ENCODE assay signal across 1 cellular context in the genomic region with DNA sequence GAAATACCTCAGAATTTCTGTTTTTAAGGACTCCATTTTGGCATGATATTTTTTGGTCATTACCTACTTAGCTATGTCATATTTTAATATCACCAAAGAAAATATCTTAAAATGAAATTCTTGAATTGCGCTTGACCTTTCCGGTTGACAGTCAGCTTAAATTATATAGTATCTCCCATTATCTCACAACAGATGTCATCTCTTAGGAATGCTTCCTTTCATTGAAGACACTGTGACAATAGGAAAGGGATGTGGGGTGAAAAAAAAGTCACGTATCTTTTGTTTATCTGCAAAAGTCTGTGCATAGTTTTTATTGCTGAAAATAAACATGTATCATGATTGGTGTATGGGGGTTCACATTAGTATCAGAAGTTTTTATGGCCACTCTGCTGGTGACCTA.
A peak's percentile ranks its signal among the peaks of the same experiment; 100 is the strongest.
TF ChIP-seq lines count a peak whose summit lies in the region.

No MANE protein-coding gene starts in this region.

TF ChIP-seq in SK-N-SH, 30 proteins besides CTCF, POLR2A, EP300 and RAD21 (continued from another document):
- TF ChIP-seq FOXM1 (IDR thresholded peaks at IDR 0.05; ENCODE audit: low read depth), result no peak
- 0 out of 2 replicates have a peak, but pooled peaks have one; percentile 28 for TF ChIP-seq JUND (IDR thresholded peaks at IDR 0.05)
- no peak for TF ChIP-seq EZH2phosphoT487 (IDR thresholded peaks at IDR 0.05; ENCODE audit: borderline replicate concordance, low read depth)
- no peak for TF ChIP-seq POLR2AphosphoS5 (IDR thresholded peaks at IDR 0.05; ENCODE audit: low read depth, low read length)
- TF ChIP-seq, protein P1, sequence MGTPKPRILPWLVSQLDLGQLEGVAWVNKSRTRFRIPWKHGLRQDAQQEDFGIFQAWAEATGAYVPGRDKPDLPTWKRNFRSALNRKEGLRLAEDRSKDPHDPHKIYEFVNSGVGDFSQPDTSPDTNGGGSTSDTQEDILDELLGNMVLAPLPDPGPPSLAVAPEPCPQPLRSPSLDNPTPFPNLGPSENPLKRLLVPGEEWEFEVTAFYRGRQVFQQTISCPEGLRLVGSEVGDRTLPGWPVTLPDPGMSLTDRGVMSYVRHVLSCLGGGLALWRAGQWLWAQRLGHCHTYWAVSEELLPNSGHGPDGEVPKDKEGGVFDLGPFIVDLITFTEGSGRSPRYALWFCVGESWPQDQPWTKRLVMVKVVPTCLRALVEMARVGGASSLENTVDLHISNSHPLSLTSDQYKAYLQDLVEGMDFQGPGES (IDR thresholded peaks at IDR 0.05; ENCODE audit: low read depth, low read length), result no peak
- no peak for TF ChIP-seq SMC3 (IDR thresholded peaks at IDR 0.05; ENCODE audit: low read depth, low read length)
- TF ChIP-seq GABPA (IDR thresholded peaks at IDR 0.05; ENCODE audit: low read depth), result no peak
- TF ChIP-seq MEF2A (IDR thresholded peaks at IDR 0.05; ENCODE audit: borderline replicate concordance, low read depth), result no peak
